11 cellular contexts compared by ENCODE assay signal in genomic region chr2:152337511-152337903, GRCh38. TPM values are rescaled to one million over a fixed set of nuclear protein-coding genes. Genes with fewer than 3 reads are reported as not detected.
DNase-seq lines count a peak whose midpoint lies in the region; ATAC-seq and TF ChIP-seq lines count a peak whose summit lies in the region.
"Had no signal": no experiment of that assay in that cellular context is flagged by ENCODE, and none has a peak within 500 bp of the region (broad histone marks: within the 10 kb centered on the region; RNA-seq: fewer than 3 reads in every experiment).

No MANE protein-coding gene starts in this region.

- no peaks in the 10 kb centered on the region for H3K9me3 Mint-ChIP-seq in Calu3 (ENCODE audit: low read depth, unreplicated experiment)
- no peaks in the 10 kb centered on the region for H3K9me3 Mint-ChIP-seq in activated T-helper 17 cell treated with anti-CD3 and anti-CD28 coated beads, Interleukin-2, amount 50 U/mL, for 72 hours
- no peaks in the 10 kb centered on the region for H3K9me3 Mint-ChIP-seq in effector memory CD8-positive, alpha-beta T cell

- no peaks in the 10 kb centered on the region for H3K27me3 ChIP-seq in gastroesophageal sphincter
- H3K27me3 ChIP-seq: ascending aorta had no signal

- 29 to 73% methylated on average over 2 of the region's 2 CpGs for whole genome bisulfite sequencing in gastroesophageal sphincter (ENCODE audit: low coverage in 1 of 2), 2 donors

- H3K36me3 ChIP-seq in gastroesophageal sphincter = no peaks in the 10 kb centered on the region
- H3K36me3 ChIP-seq: ascending aorta had no signal

- peaks cover 44% of the 10 kb centered on the region for H3K4me1 Mint-ChIP-seq in Calu3 (ENCODE audit: low read depth, unreplicated experiment)
- H3K4me1 Mint-ChIP-seq in activated T-helper 17 cell treated with anti-CD3 and anti-CD28 coated beads, Interleukin-2, amount 50 U/mL, for 72 hours = no peaks in the 10 kb centered on the region
- H3K4me1 Mint-ChIP-seq in effector memory CD8-positive, alpha-beta T cell (ENCODE audit: low read depth in 2 of 2) = peaks cover 5 to 12% of the 10 kb centered on the region in 2 donors

- TF ChIP-seq CTCF in Calu3 (IDR thresholded peaks at IDR 0.05; ENCODE audit: unreplicated experiment) (no peak), gastroesophageal sphincter (IDR thresholded peaks at IDR 0.05) (no peak)

- DNase-seq in Calu3 (no peak), retina (peak; percentile 16), head of caudate nucleus (no peak), NCI-H226 (no peak)
- no peak for DNase-seq in effector memory CD8-positive, alpha-beta T cell
- DNase-seq: DMS 273 treated with DMSO at 0.1 percent for 48 hours; stimulated activated CD4-positive, alpha-beta T cell treated with anti-CD3 and anti-CD28 coated beads, Interleukin-15, amount 100 ng/mL, for 24 hours had no signal

- H3K27ac ChIP-seq in gastroesophageal sphincter = peak overlapping the region in 3 of 4 donors; percentile 80 to 88 (median 83)

- H3K9me3 ChIP-seq in gastroesophageal sphincter = no peaks in the 10 kb centered on the region
- H3K9me3 ChIP-seq: ascending aorta had no signal

- H3K27me3 Mint-ChIP-seq in Calu3 (ENCODE audit: unreplicated experiment) = no peaks in the 10 kb centered on the region
- peaks cover 34% of the 10 kb centered on the region for H3K27me3 Mint-ChIP-seq in activated T-helper 17 cell treated with anti-CD3 and anti-CD28 coated beads, Interleukin-2, amount 50 U/mL, for 72 hours
- H3K27me3 Mint-ChIP-seq in effector memory CD8-positive, alpha-beta T cell = peaks cover 50 to 65% of the 10 kb centered on the region in 2 donors

- ATAC-seq in activated T-helper 17 cell treated with anti-CD3 and anti-CD28 coated beads, Interleukin-2, amount 50 U/mL, for 72 hours (replicated peaks) = no peak
- ATAC-seq in gastroesophageal sphincter (no peak), HG03521 (IDR thresholded peaks at IDR 0.05; ENCODE audit: unreplicated experiment) (no peak)
- no peak for ATAC-seq in effector memory CD8-positive, alpha-beta T cell (replicated peaks)

- no TSS peak for BruUV-seq in Calu3 (replicated peaks; lab: Mats Ljungman, UMichigan)

- peaks cover 0 to 55% (median 4%) of the 10 kb centered on the region in 3 donors for H3K4me1 ChIP-seq in gastroesophageal sphincter

- H3K4me3 ChIP-seq in gastroesophageal sphincter = peak overlapping the region in 1 of 2 donors; percentile 77

- intact Hi-C loops in Calu3 (cut with micrococcal nuclease; ENCODE audit: unreplicated experiment) (loop anchor here (2.0 to 5.0 kb wide), 5 partner anchors 70 to 297 kb away; partner anchors contain the start of gene STAM2), head of caudate nucleus (cut with DNase I) (loop anchor here (5.0 to 10.0 kb wide), 5 partner anchors 65 to 380 kb away; partner anchors contain the start of genes ARL6IP6 and PRPF40A)

- peak overlapping the region; percentile 97 for H3K27ac Mint-ChIP-seq in Calu3 (ENCODE audit: unreplicated experiment)
- no peak overlapping the region for H3K27ac Mint-ChIP-seq in activated T-helper 17 cell treated with anti-CD3 and anti-CD28 coated beads, Interleukin-2, amount 50 U/mL, for 72 hours
- H3K27ac Mint-ChIP-seq in effector memory CD8-positive, alpha-beta T cell = no peak overlapping the region

- H3K36me3 Mint-ChIP-seq in Calu3 (ENCODE audit: insufficient read depth, unreplicated experiment) = peaks cover 30% of the 10 kb centered on the region
- no peaks in the 10 kb centered on the region for H3K36me3 Mint-ChIP-seq in activated T-helper 17 cell treated with anti-CD3 and anti-CD28 coated beads, Interleukin-2, amount 50 U/mL, for 72 hours (ENCODE audit: low read depth)
- H3K36me3 Mint-ChIP-seq in effector memory CD8-positive, alpha-beta T cell (ENCODE audit: insufficient read depth) = peaks cover 3% of the 10 kb centered on the region

- H3K4me3 Mint-ChIP-seq in Calu3 (ENCODE audit: low read depth, unreplicated experiment) = peak overlapping the region; percentile 99
- H3K4me3 Mint-ChIP-seq in activated T-helper 17 cell treated with anti-CD3 and anti-CD28 coated beads, Interleukin-2, amount 50 U/mL, for 72 hours = peak overlapping the region; percentile 72
- no peak overlapping the region for H3K4me3 Mint-ChIP-seq in effector memory CD8-positive, alpha-beta T cell

- no peak for TF ChIP-seq POLR2A in gastroesophageal sphincter (IDR thresholded peaks at IDR 0.05)

- no peak for TF ChIP-seq EP300 in gastroesophageal sphincter (IDR thresholded peaks at IDR 0.05)

- CTCF ChIA-PET in Calu3 (lab: Charles Lee) = no interaction called here

RNA-seq across cellular contexts. Expression of gene FMNL2, which starts 2.5 kb away (rescaled TPM):
- 42.9 and 46.5 TPM in 2 replicates for total RNA-seq in Calu3 (2022)
- 1 to 10 TPM; 1.1 to 2.7 TPM for total RNA-seq in activated T-helper 17 cell treated with anti-CD3 and anti-CD28 coated beads, Interleukin-2, amount 50 U/mL, for 72 hours
- 10 to 100 TPM; 25.2 to 35.0 (median 27.4) TPM for total RNA-seq in gastroesophageal sphincter

Comparison
In these comparisons a context has a peak if more than half of its experiments do, and no peak if none do; other contexts are left out.
1. H3K4me3 Mint-ChIP-seq: peak in Calu3 (single experiment) and activated T-helper 17 cell treated with anti-CD3 and anti-CD28 coated beads, Interleukin-2, amount 50 U/mL, for 72 hours (single experiment); none in effector memory CD8-positive, alpha-beta T cell (0 of 2).
2. RNA of gene FMNL2, which starts 2.5 kb away (total RNA-seq): 42.9 to 46.5 TPM in Calu3 and 25.2 to 35.0 TPM in gastroesophageal sphincter; 1.1 to 2.7 TPM in activated T-helper 17 cell treated with anti-CD3 and anti-CD28 coated beads, Interleukin-2, amount 50 U/mL, for 72 hours; every median in the first group is over 4 times any median in the second.